8 cellular contexts compared by ENCODE assay signal in genomic region chr9:90142580-90142979, GRCh38.
DNase-seq lines count a peak whose midpoint lies in the region; ATAC-seq, FAIRE-seq and TF ChIP-seq lines count a peak whose summit lies in the region.

No MANE protein-coding gene starts in this region.

- intact Hi-C loops in gastrocnemius medialis (cut with DNase I; ENCODE audit: low total_unique reads): no loop called here

- no peaks in the 10 kb centered on the region; the same call in 1 of the 2 replicates for H3K9me3 ChIP-seq in BE2C
- no peaks in the 10 kb centered on the region for H3K9me3 ChIP-seq in gastrocnemius medialis

- peaks cover 8% of the 10 kb centered on the region for H3K27me3 ChIP-seq in BE2C
- no peaks in the 10 kb centered on the region for H3K27me3 ChIP-seq in gastrocnemius medialis

- H3K27ac ChIP-seq in gastrocnemius medialis: no peak overlapping the region

- H3K4me3 ChIP-seq in BE2C (ENCODE audit: low read depth, low read length) (no peak overlapping the region), gastrocnemius medialis (no peak overlapping the region)

- no peaks in the 10 kb centered on the region for H3K4me1 ChIP-seq in BE2C
- H3K4me1 ChIP-seq in gastrocnemius medialis: peaks cover 6 to 7% of the 10 kb centered on the region in 2 donors

- FAIRE-seq in H54 (lab: Jason Lieb, UNC): peak; percentile 86

- DNase-seq in BE2C (peak; percentile 61), H54 (ENCODE audit: insufficient read length, low spot score) (no peak), NCI-H69 (lab: John Stamatoyannopoulos, UW) (peak; percentile 89), activated T-cell treated with anti-CD3 and anti-CD28 coated beads for 4 hours (peak; percentile 53), foreskin melanocyte (peak; percentile 19), gastrocnemius medialis (no peak), GM19238 (ENCODE audit: insufficient read length, low spot score) (no peak), UCSD-AML1 (lab: John Stamatoyannopoulos, UW; ENCODE audit: unreplicated experiment) (no peak)

- H3K36me3 ChIP-seq in BE2C: no peaks in the 10 kb centered on the region
- no peaks in the 10 kb centered on the region for H3K36me3 ChIP-seq in gastrocnemius medialis

- TF ChIP-seq POLR2A in H54 (IDR thresholded peaks at IDR 0.05; ENCODE audit: low read depth, low read length): no peak
- TF ChIP-seq POLR2A in gastrocnemius medialis (IDR thresholded peaks at IDR 0.05): no peak

- in situ Hi-C loops in gastrocnemius medialis (cut with MboI; ENCODE audit: low sequenced_read_pairs in 4 of 4): loop anchor here (5.0 to 10.0 kb wide), 2 partner anchors 722 to 730 kb away; no protein-coding TSS in a partner anchor

- ATAC-seq in gastrocnemius medialis: no peak

- TF ChIP-seq CTCF in BE2C (IDR thresholded peaks at IDR 0.05; ENCODE audit: low read depth, low read length) (peak; percentile 65), gastrocnemius medialis (IDR thresholded peaks at IDR 0.05 in 4 of 5, conservative IDR thresholded peaks at IDR 0.05 in 1 of 5) (peak in 4 of 5 experiments; percentile 29 to 72 (median 48))

Comparison
In these comparisons a context has a peak if more than half of its experiments do, and no peak if none do; other contexts are left out.
1. DNase-seq: peak in BE2C (single experiment), NCI-H69 (single experiment), activated T-cell treated with anti-CD3 and anti-CD28 coated beads for 4 hours (single experiment) and foreskin melanocyte (single experiment); none in H54 (single experiment), gastrocnemius medialis (0 of 2), GM19238 (single experiment) and UCSD-AML1 (single experiment).